10 cellular contexts compared by ENCODE assay signal in genomic region chr11:115912484-115912945, GRCh38.
A peak's percentile ranks its signal among the peaks of the same experiment; 100 is the strongest.
DNase-seq lines count a peak whose midpoint lies in the region; ATAC-seq and TF ChIP-seq lines count a peak whose summit lies in the region.
"Had no signal": no experiment of that assay in that cellular context is flagged by ENCODE, and none has a peak within 500 bp of the region (broad histone marks: within the 10 kb centered on the region; RNA-seq: fewer than 3 reads in every experiment).

No MANE protein-coding gene starts in this region.

- H3K36me3 Mint-ChIP-seq in activated T-cell treated with anti-CD3 and anti-CD28 coated beads, Interleukin-2, amount 50 U/mL, for 72 hours (ENCODE audit: insufficient read depth in 2 of 2) = no peaks in the 10 kb centered on the region
- H3K36me3 Mint-ChIP-seq: CD4-positive, CD25-positive, alpha-beta regulatory T cell had no signal

- intact Hi-C loops in breast epithelium (cut with DNase I; ENCODE audit: low total_unique reads) = no loop called here

- H3K4me1 Mint-ChIP-seq in activated T-cell treated with anti-CD3 and anti-CD28 coated beads, Interleukin-2, amount 50 U/mL, for 72 hours (ENCODE audit: low read depth) = no peaks in the 10 kb centered on the region
- H3K4me1 Mint-ChIP-seq: CD4-positive, CD25-positive, alpha-beta regulatory T cell had no signal

- no peak for TF ChIP-seq CTCF in breast epithelium (IDR thresholded peaks at IDR 0.05)

- no peak overlapping the region for H3K27ac ChIP-seq in breast epithelium
- H3K27ac ChIP-seq: SK-N-MC had no signal

- no peaks in the 10 kb centered on the region for H3K9me3 Mint-ChIP-seq in activated T-cell treated with anti-CD3 and anti-CD28 coated beads, Interleukin-2, amount 50 U/mL, for 72 hours

- H3K27me3 Mint-ChIP-seq in activated T-cell treated with anti-CD3 and anti-CD28 coated beads, Interleukin-2, amount 50 U/mL, for 72 hours (ENCODE audit: low read depth) = peaks cover 18% of the 10 kb centered on the region

- H3K36me3 ChIP-seq in breast epithelium = no peaks in the 10 kb centered on the region

- no peaks in the 10 kb centered on the region for H3K27me3 ChIP-seq in breast epithelium

- H3K4me3 Mint-ChIP-seq in activated T-cell treated with anti-CD3 and anti-CD28 coated beads, Interleukin-2, amount 50 U/mL, for 72 hours = no peak overlapping the region
- H3K4me3 Mint-ChIP-seq: CD4-positive, CD25-positive, alpha-beta regulatory T cell had no signal

- in situ Hi-C loops in T47D (cut with HindIII; ENCODE audit: low pct_unique_long_range_greater_than_20kb, low sequenced_read_pairs) = no loop called here

- ATAC-seq in HG03442 (IDR thresholded peaks at IDR 0.05; ENCODE audit: unreplicated experiment) (peak; percentile 59), HG02763 (IDR thresholded peaks at IDR 0.05; ENCODE audit: unreplicated experiment) (no peak)
- no peak for ATAC-seq in activated T-cell treated with anti-CD3 and anti-CD28 coated beads, Interleukin-2, amount 50 U/mL, for 72 hours (replicated peaks in 1 of 2)

- no peaks in the 10 kb centered on the region for H3K4me1 ChIP-seq in breast epithelium

- TF ChIP-seq POLR2A in breast epithelium (IDR thresholded peaks at IDR 0.05) = no peak

- DNase-seq in T47D (ENCODE audit: low read depth in 1 of 2, low spot score in 1 of 2) (peak; percentile 66 to 82), breast epithelium (ENCODE audit: low spot score in 2 of 2) (no peak), astrocyte of the hippocampus (ENCODE audit: low read depth, low spot score) (peak; percentile 69), superior temporal gyrus (ENCODE audit: extremely low spot score) (peak; percentile 14), foreskin melanocyte (no peak)
- DNase-seq in activated T-cell treated with anti-CD3 and anti-CD28 coated beads, Interleukin-2, amount 50 U/mL, for 72 hours = no peak

- no peak overlapping the region for H3K27ac Mint-ChIP-seq in activated T-cell treated with anti-CD3 and anti-CD28 coated beads, Interleukin-2, amount 50 U/mL, for 72 hours
- H3K27ac Mint-ChIP-seq: CD4-positive, CD25-positive, alpha-beta regulatory T cell had no signal

- no peaks in the 10 kb centered on the region for H3K9me3 ChIP-seq in breast epithelium

- no peak overlapping the region for H3K4me3 ChIP-seq in breast epithelium
- H3K4me3 ChIP-seq: SK-N-MC had no signal

Comparison
In these comparisons a context has a peak if more than half of its experiments do, and no peak if none do; other contexts are left out.
1. DNase-seq: peak in T47D (2 of 2), astrocyte of the hippocampus (single experiment) and superior temporal gyrus (single experiment); none in breast epithelium (0 of 2), foreskin melanocyte (single experiment) and activated T-cell treated with anti-CD3 and anti-CD28 coated beads, Interleukin-2, amount 50 U/mL, for 72 hours (0 of 2).